Comparison of ENCODE assay signal across 1 cellular context in genomic region chr2:220279840-220280239, GRCh38.
TF ChIP-seq lines count a peak whose summit lies in the region.

No MANE protein-coding gene starts in this region.

TF ChIP-seq in SK-N-SH treated with all-trans-retinoic acid at 6 μM for 48 hours, 23 proteins besides CTCF, POLR2A, EP300 and RAD21 (continued from another document):
- peak; percentile 56; the same call in 1 of the 2 replicates for TF ChIP-seq PATZ1 (CRISPR knock-in tag; IDR thresholded peaks at IDR 0.05; ENCODE audit: borderline replicate concordance)
- TF ChIP-seq ISL1 (CRISPR knock-in tag; IDR thresholded peaks at IDR 0.05): peak; percentile 59
- peak; percentile 88 for TF ChIP-seq ZC3H10 (CRISPR knock-in tag; IDR thresholded peaks at IDR 0.05)
- no peak for TF ChIP-seq CSDC2 (CRISPR knock-in tag; IDR thresholded peaks at IDR 0.05)
- no peak for TF ChIP-seq ARNTL (CRISPR knock-in tag; IDR thresholded peaks at IDR 0.05; ENCODE audit: borderline replicate concordance, low read depth)
- no peak for TF ChIP-seq RARB (CRISPR knock-in tag; IDR thresholded peaks at IDR 0.05)
- TF ChIP-seq ZNF565 (CRISPR knock-in tag; conservative IDR thresholded peaks at IDR 0.05; ENCODE audit: low read depth): no peak
